In the genomic region with DNA sequence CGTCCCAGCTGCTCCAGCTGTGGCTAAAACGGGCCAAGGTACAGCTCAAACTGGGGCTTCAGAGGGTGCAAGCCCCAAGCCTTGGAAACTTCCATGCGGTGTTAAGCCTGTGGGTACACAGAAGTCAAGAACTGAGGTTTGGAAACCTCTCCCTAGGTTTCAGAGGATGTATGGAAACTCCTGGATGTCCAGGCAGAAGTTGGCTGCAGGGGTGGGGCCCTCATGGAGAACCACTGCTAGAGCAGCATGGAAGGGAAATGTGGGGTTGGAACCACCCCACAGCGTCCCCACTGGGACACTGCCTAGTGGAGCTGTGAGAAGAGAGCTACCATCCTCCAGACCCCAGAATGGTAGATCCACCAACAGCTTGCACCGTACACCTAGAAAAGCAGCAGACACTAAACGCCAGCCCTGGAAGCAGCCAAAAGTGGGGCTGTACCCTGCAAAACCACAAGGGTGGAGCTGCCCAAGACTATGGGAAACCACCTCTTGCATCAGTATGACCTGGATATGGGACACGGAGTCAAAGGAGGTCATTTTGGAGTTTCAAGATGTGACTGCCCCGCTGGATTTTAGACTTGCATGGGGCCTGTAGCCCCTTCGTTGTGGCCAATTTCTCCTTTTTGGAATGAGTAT, we compare ENCODE assay signal across 21 cellular contexts. TPM values are rescaled to one million over a fixed set of nuclear protein-coding genes. Genes with fewer than 3 reads are reported as not detected.
"Had no signal": no experiment of that assay in that cellular context is flagged by ENCODE, and none has a peak within 500 bp of the region (broad histone marks: within the 10 kb centered on the region; RNA-seq: fewer than 3 reads in every experiment).

No MANE protein-coding gene starts in this region.

- H3K9ac ChIP-seq: neural progenitor cell had no signal

- H3K4me1 ChIP-seq: breast epithelium had no signal

- H2AFZ ChIP-seq: neural progenitor cell had no signal

- DNase-seq: activated CD4-positive, alpha-beta T cell treated with anti-CD3 and anti-CD28 coated beads for 1 hour; activated CD8-positive, alpha-beta memory T cell treated with anti-CD3 and anti-CD28 coated beads for 24 hours; activated gamma-delta T cell; activated naive CD4-positive, alpha-beta T cell treated with anti-CD3 and anti-CD28 coated beads, Interleukin-2, amount 10 ng/mL, durations not matched to agents 7 days and 5 days; central memory CD4-positive, alpha-beta T cell; heart left ventricle; hypothalamus; midbrain; naive thymus-derived CD4-positive, alpha-beta T cell; occipital lobe; right cardiac atrium; spleen; stimulated activated CD4-positive, alpha-beta T cell treated with anti-CD3 and anti-CD28 coated beads, Interleukin-2, amount 100 ng/mL, for 48 hours; stimulated activated naive CD4-positive, alpha-beta T cell treated with Interleukin-2 at 50 U/mL for 16 hours; transverse colon had no signal

- H3K4me3 Mint-ChIP-seq: activated naive CD4-positive, alpha-beta T cell treated with anti-CD3 and anti-CD28 coated beads, Interleukin-2, amount 10 ng/mL, durations not matched to agents 7 days and 5 days; neural progenitor cell; T-helper 1 cell treated with Interleukin-12 subunit alpha and Interleukin-12 subunit beta and Interleukin-4 antibody, amounts not matched to agents 30 μg/mL and 1 μg/mL, for 36 hours; WTC11 had no signal

- H3K27ac ChIP-seq: breast epithelium, heart left ventricle, neural progenitor cell, spleen, transverse colon had no signal

- H3K27ac Mint-ChIP-seq: activated naive CD4-positive, alpha-beta T cell treated with anti-CD3 and anti-CD28 coated beads, Interleukin-2, amount 10 ng/mL, durations not matched to agents 7 days and 5 days; neural progenitor cell; T-helper 1 cell treated with Interleukin-12 subunit alpha and Interleukin-12 subunit beta and Interleukin-4 antibody, amounts not matched to agents 30 μg/mL and 1 μg/mL, for 36 hours; WTC11 had no signal

- ATAC-seq: heart left ventricle; naive thymus-derived CD4-positive, alpha-beta T cell; right cardiac atrium; WTC11 had no signal

- H3K4me3 ChIP-seq: breast epithelium, heart left ventricle, neural progenitor cell, spleen, transverse colon had no signal

- H3K27me3 ChIP-seq: neural progenitor cell had no signal

- H3K4me2 ChIP-seq: neural progenitor cell had no signal

- H3K36me3 ChIP-seq: breast epithelium, heart left ventricle, neural progenitor cell, spleen had no signal

RNA-seq across cellular contexts. Expression of a gene that starts 2.2 kb away (rescaled TPM):
- total RNA-seq: endothelial cell of umbilical vein, occipital lobe had no signal

RNA-seq across cellular contexts. Expression of a gene that starts 26.0 kb away (rescaled TPM):
- total RNA-seq: heart left ventricle; kidney epithelial cell; naive thymus-derived CD4-positive, alpha-beta T cell; right cardiac atrium; spleen had no signal
- polyA plus RNA-seq: naive thymus-derived CD4-positive, alpha-beta T cell; right cardiac atrium had no signal
